Comparison of ENCODE assay signal across 8 cellular contexts in genomic region chr10:22003111-22003963, GRCh38. TPM values are rescaled to one million over a fixed set of nuclear protein-coding genes. Genes with fewer than 3 reads are reported as not detected.
A peak's percentile ranks its signal among the peaks of the same experiment; 100 is the strongest.
DNase-seq lines count a peak whose midpoint lies in the region; ATAC-seq, FAIRE-seq and TF ChIP-seq lines count a peak whose summit lies in the region.

A gene with protein sequence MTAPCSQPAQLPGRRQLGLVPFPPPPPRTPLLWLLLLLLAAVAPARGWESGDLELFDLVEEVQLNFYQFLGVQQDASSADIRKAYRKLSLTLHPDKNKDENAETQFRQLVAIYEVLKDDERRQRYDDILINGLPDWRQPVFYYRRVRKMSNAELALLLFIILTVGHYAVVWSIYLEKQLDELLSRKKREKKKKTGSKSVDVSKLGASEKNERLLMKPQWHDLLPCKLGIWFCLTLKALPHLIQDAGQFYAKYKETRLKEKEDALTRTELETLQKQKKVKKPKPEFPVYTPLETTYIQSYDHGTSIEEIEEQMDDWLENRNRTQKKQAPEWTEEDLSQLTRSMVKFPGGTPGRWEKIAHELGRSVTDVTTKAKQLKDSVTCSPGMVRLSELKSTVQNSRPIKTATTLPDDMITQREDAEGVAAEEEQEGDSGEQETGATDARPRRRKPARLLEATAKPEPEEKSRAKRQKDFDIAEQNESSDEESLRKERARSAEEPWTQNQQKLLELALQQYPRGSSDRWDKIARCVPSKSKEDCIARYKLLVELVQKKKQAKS (minus strand): TSS chr10:22003730. CDS start chr10:22003434, 296 bp downstream.

- H4K20me1 ChIP-seq in mammary epithelial cell (ENCODE audit: insufficient read depth, low read length) = no peaks in the 10 kb centered on the region

- in situ Hi-C loops in mammary epithelial cell (cut with MboI; ENCODE audit: low sequenced_read_pairs in 2 of 2) = loop anchor here (10.0 kb wide), 3 partner anchors 311 to 981 kb away; partner anchors contain the start of gene COMMD3 (in 1 of the 2)

- intact Hi-C loops in mammary epithelial cell (cut with micrococcal nuclease) = loop anchor here (2.0 to 10.0 kb wide), 9 partner anchors 225 to 1064 kb away; partner anchors contain the start of gene COMMD3

- no peaks in the 10 kb centered on the region for H3K27me3 ChIP-seq in AG04450 (ENCODE audit: control insufficient read depth, insufficient read depth, low read length)
- H3K27me3 ChIP-seq in WERI-Rb-1 (ENCODE audit: insufficient read depth, low read depth, severe bottlenecking) = no peaks in the 10 kb centered on the region
- peaks cover 3% of the 10 kb centered on the region for H3K27me3 ChIP-seq in mammary epithelial cell (ENCODE audit: insufficient read depth, low read length)
- peaks cover 18% of the 10 kb centered on the region for H3K27me3 ChIP-seq in iPS-20b (ENCODE audit: insufficient read depth, low read length)
- H3K27me3 ChIP-seq in small intestine (ENCODE audit: control insufficient read depth in 2 of 2, insufficient read depth in 2 of 2, low read length in 2 of 2) = no peaks in the 10 kb centered on the region

- BruUV-seq in mammary epithelial cell (replicated peaks; lab: Mats Ljungman, UMichigan) = no TSS peak

- H3K9me3 ChIP-seq in AG04450 (ENCODE audit: control insufficient read depth, insufficient read depth, low read length) (no peaks in the 10 kb centered on the region), WERI-Rb-1 (ENCODE audit: severe bottlenecking) (no peaks in the 10 kb centered on the region), mammary epithelial cell (replicated peaks; ENCODE audit: insufficient read depth, low read length) (no peaks in the 10 kb centered on the region), iPS-20b (ENCODE audit: insufficient read depth, low read depth, low read length) (no peaks in the 10 kb centered on the region), small intestine (ENCODE audit: control insufficient read depth, low read depth) (no peaks in the 10 kb centered on the region)

- POLR2A ChIA-PET in AG04450 (lab: Yijun Ruan, JAX) = interaction anchor here (0.7 kb wide), 1 partner anchor 507 kb away, joined by 3 read pairs; no protein-coding TSS in a partner anchor

- 3% methylated on average over 42 of the region's 88 CpGs for WGBS in mammary epithelial cell (ENCODE audit: low coverage, missing lambda C conversion rate)
- 0% methylated on average over 62 to 88 of the region's 88 CpGs for WGBS in small intestine, 3 donors

- peaks cover 6% of the 10 kb centered on the region for H3K4me1 ChIP-seq in mammary epithelial cell (ENCODE audit: insufficient read depth, low read length)
- H3K4me1 ChIP-seq in iPS-20b (ENCODE audit: insufficient read depth, low read length) = peaks cover 9% of the 10 kb centered on the region; the same call in 1 of the 2 replicates
- peaks cover 0 to 3% of the 10 kb centered on the region in 2 donors for H3K4me1 ChIP-seq in small intestine (ENCODE audit: control insufficient read depth in 2 of 2, insufficient read depth in 1 of 2, low read depth in 1 of 2, low read length in 1 of 2)

- peak within 1 kb of the TSS; percentile 96 for H3K4me2 ChIP-seq in mammary epithelial cell (ENCODE audit: insufficient read depth, low read depth, low read length)

- FAIRE-seq in small intestine (lab: Jason Lieb, UNC) = no peak

- peak within 1 kb of the TSS; percentile 84 for H2AFZ ChIP-seq in mammary epithelial cell (ENCODE audit: low read depth, low read length)

- peaks cover 45% of the 10 kb centered on the region for H3K79me2 ChIP-seq in mammary epithelial cell (ENCODE audit: insufficient read depth, low read length)

- H3K4me3 ChIP-seq in AG04450 (ENCODE audit: low read depth, low read length) (peak within 1 kb of the TSS; percentile 81), WERI-Rb-1 (ENCODE audit: low read depth, low read length) (peak within 1 kb of the TSS; percentile 84), mammary epithelial cell (replicated peaks in 1 of 3; ENCODE audit: insufficient read depth in 1 of 3, low read depth in 2 of 3, low read length in 3 of 3) (peak within 1 kb of the TSS; percentile 70 to 96 (median 92)), iPS-20b (ENCODE audit: low read length) (peak within 1 kb of the TSS; percentile 73), small intestine (ENCODE audit: low read depth in 1 of 2, low read length in 2 of 2) (peak within 1 kb of the TSS; percentile 75 to 96)

- ATAC-seq in GM18907 (IDR thresholded peaks at IDR 0.05; ENCODE audit: unreplicated experiment) (peak; percentile 97), HG03159 (IDR thresholded peaks at IDR 0.05; ENCODE audit: unreplicated experiment) (peak; percentile 93)

- CTCF ChIA-PET in AG04450 (lab: Charles Lee) = interaction anchor here (0.5 to 3.9 kb wide), 10 partner anchors 8 to 986 kb away, joined by 3 to 30 read pairs (median 4); no protein-coding TSS in a partner anchor
- CTCF ChIA-PET in mammary epithelial cell (lab: Charles Lee; ENCODE audit: low non-redundant PET) = interaction anchor here (0.5 to 0.7 kb wide), 4 partner anchors 13 to 1068 kb away, joined by 3 to 4 read pairs (median 4); no protein-coding TSS in a partner anchor

- H3K36me3 ChIP-seq in WERI-Rb-1 (no peaks in the 10 kb centered on the region), mammary epithelial cell (ENCODE audit: insufficient read depth, low read length) (no peaks in the 10 kb centered on the region), iPS-20b (ENCODE audit: insufficient read depth, low read depth, low read length) (no peaks in the 10 kb centered on the region), small intestine (ENCODE audit: control insufficient read depth in 2 of 2, insufficient read depth in 2 of 2, low read length in 2 of 2) (no peaks in the 10 kb centered on the region)

- H3K27ac ChIP-seq in AG04450 (ENCODE audit: low read depth, low read length) (peak within 1 kb of the TSS; percentile 72), WERI-Rb-1 (peak within 1 kb of the TSS; percentile 80), mammary epithelial cell (ENCODE audit: insufficient read depth, low read depth, low read length) (peak within 1 kb of the TSS; percentile 87), iPS-20b (ENCODE audit: low read length) (no peak within 1 kb of the TSS), small intestine (ENCODE audit: low read depth in 1 of 2, low read length in 1 of 2) (peak within 1 kb of the TSS; percentile 90 to 98)

- DNase-seq in AG04450 (ENCODE audit: low read depth, low spot score) (peak; percentile 77), NCI-H2227 (lab: John Stamatoyannopoulos, UW; ENCODE audit: unreplicated experiment) (peak; percentile 97), WERI-Rb-1 (peak; percentile 95), mammary epithelial cell (peak; percentile 92), small intestine (peak; percentile 97)

- H3K9ac ChIP-seq in mammary epithelial cell (ENCODE audit: insufficient read depth, low read length) (peak within 1 kb of the TSS; percentile 91), iPS-20b (ENCODE audit: low read depth, low read length) (peak within 1 kb of the TSS; percentile 67; the same call in 1 of the 2 replicates)

- dilution Hi-C loops in mammary epithelial cell (cut with HindIII; ENCODE audit: low sequenced_read_pairs) = no loop called here

- TF ChIP-seq CTCF in AG04450 (IDR thresholded peaks at IDR 0.05; ENCODE audit: low read depth, low read length) (no peak), WERI-Rb-1 (IDR thresholded peaks at IDR 0.05; ENCODE audit: low read depth, low read length) (no peak), mammary epithelial cell (conservative IDR thresholded peaks at IDR 0.05 in 1 of 2, IDR thresholded peaks at IDR 0.05 in 1 of 2; ENCODE audit: extremely low read depth in 1 of 2, insufficient read depth in 1 of 2, low read depth in 1 of 2, low read length in 2 of 2) (no peak)

RNA-seq across cellular contexts. Expression of the gene that starts here (rescaled TPM):
- polyA plus RNA-seq in AG04450 (2011; rRNA removed) = 21.5 and 22.2 TPM in 2 replicates
- polyA minus RNA-seq in AG04450 (2011; rRNA and poly(A)+ RNA removed) = 17.1 and 22.3 TPM in 2 replicates
- 10 to 100 TPM; 33.0 to 56.5 TPM for total RNA-seq in mammary epithelial cell
- polyA plus RNA-seq in mammary epithelial cell = 18.2 TPM
- polyA minus RNA-seq in mammary epithelial cell = 3.8 TPM
- 10 to 100 TPM; 20.6 to 30.0 (median 28.6) TPM for polyA plus RNA-seq in small intestine
